15 cellular contexts compared by ENCODE assay signal in genomic region chr11:33089776-33090175, GRCh38. TPM values are rescaled to one million over a fixed set of nuclear protein-coding genes. Genes with fewer than 3 reads are reported as not detected.
DNase-seq lines count a peak whose midpoint lies in the region; ATAC-seq, FAIRE-seq and TF ChIP-seq lines count a peak whose summit lies in the region.
"Had no signal": no experiment of that assay in that cellular context is flagged by ENCODE, and none has a peak within 500 bp of the region (broad histone marks: within the 10 kb centered on the region; RNA-seq: fewer than 3 reads in every experiment).

No MANE protein-coding gene starts in this region.

- H2AFZ ChIP-seq in GM12878 (ENCODE audit: control insufficient read depth, low read depth, low read length) (no peak overlapping the region), neural cell (ENCODE audit: low read depth, low read length) (no peak overlapping the region)

- H3K9me3 Mint-ChIP-seq in CD8-positive, alpha-beta T cell = no peaks in the 10 kb centered on the region

- no peaks in the 10 kb centered on the region for H3K4me1 Mint-ChIP-seq in CD8-positive, alpha-beta T cell (ENCODE audit: low read depth)

- TF ChIP-seq RAD21 in GM12878 (IDR thresholded peaks at IDR 0.05; ENCODE audit: insufficient read depth, low read depth, low read length) (no peak), neural cell (conservative IDR thresholded peaks at IDR 0.05) (no peak)

- H3K4me3 ChIP-seq in CD8-positive, alpha-beta T cell (ENCODE audit: low read depth, low read length) = no peak overlapping the region
- H3K4me3 ChIP-seq in GM12878 (no peak overlapping the region), neural cell (ENCODE audit: low read length) (no peak overlapping the region)
- H3K4me3 ChIP-seq: stomach had no signal

- no peak for DNase-seq in CD8-positive, alpha-beta T cell
- DNase-seq in GM12878 (ENCODE audit: low read depth, low spot score) (no peak), DMS153 treated with DMSO at 0.1 percent for 48 hours (lab: John Stamatoyannopoulos, UW; ENCODE audit: unreplicated experiment) (no peak)
- DNase-seq in effector CD8-positive, alpha-beta T cell (lab: John Stamatoyannopoulos, UW) = no peak
- DNase-seq: activated CD4-positive, alpha-beta T cell treated with anti-CD3 and anti-CD28 coated beads, Interleukin-2, amount 50 U/mL, for 4 hours; anterior cingulate cortex; COR-L47; kidney; NCI-H1436; NCI-H510A treated with DMSO at 0.1 percent for 48 hours; right cardiac atrium; stomach had no signal

- no peaks in the 10 kb centered on the region for H3K9me3 ChIP-seq in CD8-positive, alpha-beta T cell (ENCODE audit: low read length)
- H3K9me3 ChIP-seq in GM12878 (replicated peaks; ENCODE audit: control insufficient read depth, insufficient read depth, low read length) = no peaks in the 10 kb centered on the region
- no peaks in the 10 kb centered on the region for H3K9me3 ChIP-seq in neural cell (ENCODE audit: low read length)
- H3K9me3 ChIP-seq: stomach had no signal

- CTCF ChIA-PET in CD8-positive, alpha-beta T cell (lab: Charles Lee) = no interaction called here
- CTCF ChIA-PET in GM12878 (lab: Yijun Ruan, JAX) = interaction anchor here (1.0 to 1.5 kb wide), 2 partner anchors 13 to 280 kb away, joined by 3 to 4 read pairs; no protein-coding TSS in a partner anchor

- ATAC-seq in CD8-positive, alpha-beta T cell = no peak
- ATAC-seq in HG03175 (IDR thresholded peaks at IDR 0.05; ENCODE audit: unreplicated experiment) (peak; percentile 47), GM12878 (peak; percentile 66), GM19467 (IDR thresholded peaks at IDR 0.05; ENCODE audit: unreplicated experiment) (no peak)
- ATAC-seq: right cardiac atrium had no signal

- H3K9me2 ChIP-seq in neural cell (ENCODE audit: insufficient read depth, low read length) = no peaks in the 10 kb centered on the region

- H3K27ac Mint-ChIP-seq in CD8-positive, alpha-beta T cell = peak overlapping the region; percentile 14

- H3K9ac ChIP-seq in GM12878 (ENCODE audit: control insufficient read depth, insufficient read depth, low read length) (no peak overlapping the region), neural cell (ENCODE audit: low read length) (no peak overlapping the region)

- SMC1A ChIA-PET in GM12878 (lab: Charles Lee; ENCODE audit: uncharacterized antibody, unreplicated experiment) = no interaction called here

- intact Hi-C loops in CD8-positive, alpha-beta T cell (cut with DNase I, micrococcal nuclease) = no loop called here
- intact Hi-C loops in GM12878 (cut with micrococcal nuclease; ENCODE audit: unreplicated experiment) = no loop called here

- POLR2A ChIA-PET in CD8-positive, alpha-beta T cell (lab: Charles Lee) = interaction anchor here (0.7 kb wide), 1 partner anchor 17 kb away, joined by 4 read pairs; no protein-coding TSS in a partner anchor
- POLR2A ChIA-PET in GM12878 (lab: Charles Lee) = no interaction called here

- no TSS peak for BruUV-seq in GM12878 (replicated peaks; lab: Mats Ljungman, UMichigan)

- H3K36me3 Mint-ChIP-seq in CD8-positive, alpha-beta T cell = peaks cover 60% of the 10 kb centered on the region

- no peak overlapping the region for H3K4me2 ChIP-seq in GM12878 (ENCODE audit: control insufficient read depth, insufficient read depth)
- no peak overlapping the region for H3K4me2 ChIP-seq in neural cell (ENCODE audit: low read length)

- TF ChIP-seq EP300 in GM12878 (IDR thresholded peaks at IDR 0.05; ENCODE audit: borderline replicate concordance in 1 of 2, control insufficient read depth in 1 of 2, low read depth in 2 of 2, low read length in 2 of 2) (no peak), neural cell (conservative IDR thresholded peaks at IDR 0.05; ENCODE audit: poor library complexity, severe bottlenecking) (no peak)

- no peaks in the 10 kb centered on the region for H3F3A ChIP-seq in neural cell (ENCODE audit: insufficient read depth, low read length, poor library complexity, severe bottlenecking)

- no peak for TF ChIP-seq CTCF in CD8-positive, alpha-beta T cell (IDR thresholded peaks at IDR 0.05)
- TF ChIP-seq CTCF in GM12878 (IDR thresholded peaks at IDR 0.05 in 2 of 3, conservative IDR thresholded peaks at IDR 0.05 in 1 of 3; ENCODE audit: control insufficient read depth in 2 of 3, extremely low read depth in 1 of 3, insufficient read depth in 1 of 3, low read depth in 3 of 3, low read length in 3 of 3) = peak in 1 of 3 experiments; percentile 6; a peak in 1 of 6 replicates
- peak; percentile 12 for TF ChIP-seq CTCF in neural cell (IDR thresholded peaks at IDR 0.05; ENCODE audit: poor library complexity, severe bottlenecking)

- H3K27me3 Mint-ChIP-seq in CD8-positive, alpha-beta T cell (ENCODE audit: low read depth) = no peaks in the 10 kb centered on the region

- no peaks in the 10 kb centered on the region for H3K4me1 ChIP-seq in CD8-positive, alpha-beta T cell (ENCODE audit: insufficient read depth, low read length)
- no peaks in the 10 kb centered on the region for H3K4me1 ChIP-seq in GM12878 (ENCODE audit: control insufficient read depth, insufficient read depth, low read length)

- in situ Hi-C loops in GM12878 (cut with MboI) = no loop called here

- H3K27ac ChIP-seq in CD8-positive, alpha-beta T cell (ENCODE audit: low read depth, low read length) = no peak overlapping the region
- H3K27ac ChIP-seq in GM12878 (ENCODE audit: control insufficient read depth, insufficient read depth) = no peak overlapping the region
- no peak overlapping the region for H3K27ac ChIP-seq in neural cell (ENCODE audit: low read length)
- H3K27ac ChIP-seq: stomach had no signal

- no peak for FAIRE-seq in GM12878 (lab: Jason Lieb, UNC)
- FAIRE-seq: kidney had no signal

- RAD21 ChIA-PET in GM12878 (lab: Charles Lee; ENCODE audit: unreplicated experiment) = interaction anchor here (1.0 kb wide), 1 partner anchor 230 kb away, joined by 3 read pairs; no protein-coding TSS in a partner anchor

- no peaks in the 10 kb centered on the region for H3K79me2 ChIP-seq in GM12878 (ENCODE audit: control insufficient read depth, insufficient read depth, low read length)
- no peaks in the 10 kb centered on the region for H3K79me2 ChIP-seq in neural cell (replicated peaks; ENCODE audit: insufficient read depth, low read length)

- no peaks in the 10 kb centered on the region for H3K27me3 ChIP-seq in CD8-positive, alpha-beta T cell (ENCODE audit: insufficient read depth, low read length)
- no peaks in the 10 kb centered on the region for H3K27me3 ChIP-seq in GM12878 (replicated peaks in 1 of 2; ENCODE audit: control insufficient read depth in 2 of 2, insufficient read depth in 2 of 2, low read length in 1 of 2)
- H3K27me3 ChIP-seq in neural cell (ENCODE audit: insufficient read depth, low read depth, low read length) = no peaks in the 10 kb centered on the region
- H3K27me3 ChIP-seq: stomach had no signal

- H3K4me3 Mint-ChIP-seq in CD8-positive, alpha-beta T cell = no peak overlapping the region

- peaks cover 10% of the 10 kb centered on the region for H3K36me3 ChIP-seq in CD8-positive, alpha-beta T cell (ENCODE audit: insufficient read depth, low read length)
- H3K36me3 ChIP-seq in GM12878 (ENCODE audit: control insufficient read depth in 2 of 2, insufficient read depth in 2 of 2, low read length in 1 of 2) = peaks cover 0 to 14% of the 10 kb centered on the region in 2 experiments; a peak in 1 of 4 replicates
- peaks cover 3% of the 10 kb centered on the region for H3K36me3 ChIP-seq in neural cell (ENCODE audit: insufficient read depth, low read length)

- no peaks in the 10 kb centered on the region for H4K20me1 ChIP-seq in GM12878 (ENCODE audit: control insufficient read depth, insufficient read depth)
- H4K20me1 ChIP-seq in neural cell (ENCODE audit: insufficient read depth) = no peaks in the 10 kb centered on the region

- TF ChIP-seq POLR2A in GM12878 (IDR thresholded peaks at IDR 0.05; ENCODE audit: low read depth, low read length) = no peak

TF ChIP-seq in GM12878, 131 proteins besides CTCF, POLR2A, EP300 and RAD21 (continues in another document):
- no peak for TF ChIP-seq NR2F1 (conservative IDR thresholded peaks at IDR 0.05)
- TF ChIP-seq HDAC2 (IDR thresholded peaks at IDR 0.05) = no peak

TF ChIP-seq in neural cell, 6 proteins besides CTCF, POLR2A, EP300 and RAD21 (continues in another document):
- no peak for TF ChIP-seq SMC3 (conservative IDR thresholded peaks at IDR 0.05; ENCODE audit: poor library complexity)
- no peak for TF ChIP-seq EZH2 (IDR thresholded peaks at IDR 0.05; ENCODE audit: borderline replicate concordance, insufficient read depth, low read length, poor library complexity, severe bottlenecking)
- no peak for TF ChIP-seq POLR2AphosphoS5 (IDR thresholded peaks at IDR 0.05)
- no peak for TF ChIP-seq TAF1 (IDR thresholded peaks at IDR 0.05; ENCODE audit: low read depth)

RNA-seq across cellular contexts. Expression of gene TCP11L1, which starts 50.4 kb away (rescaled TPM):
- total RNA-seq in CD8-positive, alpha-beta T cell = 10 to 100 TPM; 10.9 to 12.3 TPM
- 41.0 and 43.6 TPM in 2 replicates for total RNA-seq in GM12878 (2013; cell fraction: nucleolus; rRNA removed)
- total RNA-seq in GM12878 (2014; rRNA removed) (11.6 and 13.3 TPM in 2 replicates), GM12878 (2014; rRNA removed; fragmentation: Illumina TruSeq; extraction: Trizol) (12.9 and 13.5 TPM in 2 replicates), GM12878 (2021) (14.1 and 14.3 TPM in 2 replicates)
- polyA plus RNA-seq in GM12878 (2011; ENCODE audit: low read depth) = 4.6 TPM
- polyA plus RNA-seq in GM12878 (2011; rRNA removed) (13.9 and 14.8 TPM in 2 replicates), GM12878 (2014; fragmentation: Illumina TruSeq; extraction: Trizol) (12.5 and 13.2 TPM in 2 replicates), GM12878 (2014; fragmentation: Nextera tagmentation; extraction: Ambion mirVana) (1 to 10 TPM; 5.3 to 5.8 TPM), GM12878 (2014; rRNA removed) (10.6 and 15.7 TPM in 2 replicates), GM12878 (2016; fragmentation: Nextera tagmentation; extraction: Ambion mirVana) (10 to 100 TPM; 11.9 to 12.5 TPM), neural cell (12.5 and 19.2 TPM in 2 replicates)
- polyA plus RNA-seq in GM12878 (2011; cell fraction: cytosol; rRNA removed) = 11.4 and 13.8 TPM in 2 replicates
- 13.3 and 14.6 TPM in 2 replicates for polyA plus RNA-seq in GM12878 (2011; cell fraction: nucleus; rRNA removed)
- polyA plus RNA-seq in GM12878 (2012) = 5.6 and 8.9 TPM in 2 replicates
- 22.6 and 25.8 TPM in 2 replicates for polyA minus RNA-seq in GM12878 (2011; rRNA and poly(A)+ RNA removed)
- polyA minus RNA-seq in GM12878 (2011; cell fraction: cytosol; rRNA and poly(A)+ RNA removed) = 6.4 and 7.3 TPM in 2 replicates
- 11.4 and 19.8 TPM in 2 replicates for polyA minus RNA-seq in GM12878 (2011; cell fraction: nucleus; rRNA and poly(A)+ RNA removed)
- polyA minus RNA-seq in neural cell = 42.6 and 45.0 TPM in 2 replicates

Comparison
In these comparisons a context has a peak if more than half of its experiments do, and no peak if none do; other contexts are left out.
1. ATAC-seq: peak in HG03175 (single experiment) and GM12878 (single experiment); none in CD8-positive, alpha-beta T cell (single experiment) and GM19467 (single experiment).